In the genomic region with DNA sequence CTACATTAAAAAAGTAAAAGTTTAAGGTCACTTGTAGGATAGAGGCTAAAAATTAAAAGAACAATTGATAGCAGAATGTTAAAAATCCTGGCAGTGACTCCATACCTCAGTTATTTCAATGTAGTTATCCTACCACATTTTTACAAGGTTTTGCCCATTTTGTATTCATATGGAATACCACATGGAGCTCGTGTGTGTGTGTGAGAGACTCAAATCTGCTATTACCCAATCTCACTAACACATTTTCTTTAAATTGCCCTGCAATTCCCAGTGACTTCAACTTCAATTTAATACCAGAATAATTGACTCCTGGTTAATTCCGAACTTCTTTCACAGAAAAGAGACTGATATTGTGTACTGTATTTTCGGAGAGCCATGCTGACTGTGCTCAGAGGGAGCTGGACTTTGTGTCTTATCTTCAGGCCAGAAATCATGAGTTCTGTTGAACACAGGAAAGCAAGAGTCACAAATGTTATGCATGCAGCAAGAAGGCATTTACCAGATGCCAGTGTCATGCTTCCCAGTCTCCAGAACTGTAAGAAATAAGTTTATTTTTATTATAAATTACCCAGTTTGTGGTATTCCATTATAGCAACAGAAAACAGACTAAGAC, we compare ENCODE assay signal across 22 cellular contexts.
DNase-seq lines count a peak whose midpoint lies in the region; ATAC-seq and TF ChIP-seq lines count a peak whose summit lies in the region.
"Had no signal": no experiment of that assay in that cellular context is flagged by ENCODE, and none has a peak within 500 bp of the region (broad histone marks: within the 10 kb centered on the region; RNA-seq: fewer than 3 reads in every experiment).

No MANE protein-coding gene starts in this region.

- DNase-seq in SK-N-SH (no peak), SK-MEL-5 (ENCODE audit: low read depth, low spot score) (peak; percentile 3), fibroblast of mammary gland (ENCODE audit: low read depth) (peak; percentile 5), osteoblast (ENCODE audit: insufficient read length, low spot score, missing footprints) (no peak), NCI-H2107 (lab: John Stamatoyannopoulos, UW) (no peak)
- DNase-seq: BE2C; Calu3; CD4-positive, alpha-beta T cell; GOT3; HFFc6; MG63; NCI-H1092; NCI-H146; NCI-H2227 treated with DMSO at 0.1 percent for 48 hours; NCI-H524 treated with DMSO at 0.1 percent for 48 hours; SHP77 treated with DMSO at 0.1 percent for 48 hours had no signal

- H3K36me3 ChIP-seq in SK-N-SH (replicated peaks in 1 of 2; ENCODE audit: control insufficient read depth in 1 of 2, insufficient read depth in 2 of 2, low read length in 1 of 2) (no peaks in the 10 kb centered on the region), osteoblast (ENCODE audit: insufficient read depth, low read length) (no peaks in the 10 kb centered on the region), gastroesophageal sphincter (no peaks in the 10 kb centered on the region)
- H3K36me3 ChIP-seq: BE2C, MG63 had no signal

- 74% methylated on average over 3 of the region's 3 CpGs for WGBS in SK-N-SH (ENCODE audit: low lambda C conversion rate)
- 58 to 88% methylated on average over 3 of the region's 3 CpGs for WGBS in gastroesophageal sphincter (ENCODE audit: low coverage in 1 of 2), 2 donors

- peak overlapping the region; percentile 78 for H2AFZ ChIP-seq in SK-N-SH (ENCODE audit: low read depth)
- peak overlapping the region; percentile 42 for H2AFZ ChIP-seq in osteoblast (ENCODE audit: low read length)

- H3F3A ChIP-seq in SK-N-SH (replicated peaks; ENCODE audit: insufficient read depth) = no peaks in the 10 kb centered on the region

- H3K79me2 ChIP-seq in SK-N-SH (ENCODE audit: insufficient read depth) (no peaks in the 10 kb centered on the region), osteoblast (ENCODE audit: insufficient read depth, low read length) (no peaks in the 10 kb centered on the region)

- H4K20me1 ChIP-seq in SK-N-SH (ENCODE audit: insufficient read depth) = no peaks in the 10 kb centered on the region
- no peaks in the 10 kb centered on the region for H4K20me1 ChIP-seq in osteoblast (ENCODE audit: insufficient read depth, low read length)

- H3K27ac ChIP-seq in SK-N-SH (ENCODE audit: low read depth in 2 of 2, low read length in 1 of 2) (no peak overlapping the region), osteoblast (ENCODE audit: low read depth, low read length) (no peak overlapping the region), gastroesophageal sphincter (no peak overlapping the region)
- H3K27ac ChIP-seq: 22Rv1, KMS-11 had no signal

- H3K4me2 ChIP-seq in SK-N-SH = no peak overlapping the region
- H3K4me2 ChIP-seq in osteoblast (ENCODE audit: insufficient read depth, low read length) = no peak overlapping the region
- H3K4me2 ChIP-seq: KMS-11 had no signal

- no peak for TF ChIP-seq POLR2A in gastroesophageal sphincter (IDR thresholded peaks at IDR 0.05)

- in situ Hi-C loops in SK-MEL-5 (cut with HindIII; ENCODE audit: low pct_unique_long_range_greater_than_20kb, low sequenced_read_pairs) = no loop called here

- TF ChIP-seq EP300 in SK-N-SH (IDR thresholded peaks at IDR 0.05; ENCODE audit: borderline replicate concordance in 1 of 2, low read depth in 1 of 2, low read length in 1 of 2) (no peak), gastroesophageal sphincter (IDR thresholded peaks at IDR 0.05) (no peak)

- no peak for TF ChIP-seq CTCF in SK-N-SH (IDR thresholded peaks at IDR 0.05)
- TF ChIP-seq CTCF in fibroblast of mammary gland (conservative IDR thresholded peaks at IDR 0.05; ENCODE audit: control insufficient read depth, insufficient read depth, low read depth, low read length) = no peak
- TF ChIP-seq CTCF in osteoblast (IDR thresholded peaks at IDR 0.05; ENCODE audit: extremely low read depth, low read depth, low read length) = no peak
- TF ChIP-seq CTCF in gastroesophageal sphincter (IDR thresholded peaks at IDR 0.05) = no peak

- H3K9me3 ChIP-seq in SK-N-SH (no peaks in the 10 kb centered on the region), osteoblast (ENCODE audit: low read depth, low read length) (no peaks in the 10 kb centered on the region), gastroesophageal sphincter (no peaks in the 10 kb centered on the region)
- H3K9me3 ChIP-seq: BE2C, MG63 had no signal

- H3K27me3 ChIP-seq in SK-N-SH (ENCODE audit: insufficient read depth) (no peaks in the 10 kb centered on the region), osteoblast (ENCODE audit: insufficient read depth, low read length) (no peaks in the 10 kb centered on the region), gastroesophageal sphincter (no peaks in the 10 kb centered on the region)
- H3K27me3 ChIP-seq: MG63 had no signal

- ATAC-seq in SK-N-SH treated with all-trans-retinoic acid at 6 μM for 48 hours = no peak
- ATAC-seq in gastroesophageal sphincter = no peak
- no peak for ATAC-seq in GM21367 (IDR thresholded peaks at IDR 0.05; ENCODE audit: unreplicated experiment)
- ATAC-seq: HepG2 had no signal

- no peak overlapping the region for H3K9ac ChIP-seq in SK-N-SH
- H3K9ac ChIP-seq: KMS-11 had no signal

- POLR2A ChIA-PET in SK-N-SH (lab: Yijun Ruan, JAX) = no interaction called here

- no peak for TF ChIP-seq RAD21 in SK-N-SH (IDR thresholded peaks at IDR 0.05; ENCODE audit: low read length)

- CTCF ChIA-PET in SK-N-SH (lab: Yijun Ruan, JAX) = no interaction called here

- no peaks in the 10 kb centered on the region for H3K4me1 ChIP-seq in SK-N-SH (ENCODE audit: control insufficient read depth in 1 of 2, insufficient read depth in 2 of 2, low read depth in 1 of 2, low read length in 1 of 2)
- no peaks in the 10 kb centered on the region for H3K4me1 ChIP-seq in osteoblast (ENCODE audit: insufficient read depth, low read length)
- no peaks in the 10 kb centered on the region for H3K4me1 ChIP-seq in gastroesophageal sphincter
- H3K4me1 ChIP-seq: BE2C had no signal

- no peak overlapping the region for H3K4me3 ChIP-seq in SK-N-SH (ENCODE audit: low read depth in 2 of 2, low read length in 1 of 2)
- no peak overlapping the region for H3K4me3 ChIP-seq in fibroblast of mammary gland (ENCODE audit: control insufficient read depth, low read depth, low read length)
- no peak overlapping the region for H3K4me3 ChIP-seq in osteoblast (ENCODE audit: insufficient read depth, low read length)
- H3K4me3 ChIP-seq in gastroesophageal sphincter = no peak overlapping the region
- H3K4me3 ChIP-seq: MG63 had no signal

- H3K9me2 ChIP-seq in SK-N-SH = no peaks in the 10 kb centered on the region

TF ChIP-seq in SK-N-SH, 30 proteins besides CTCF, POLR2A, EP300 and RAD21 (continues in another document):
- TF ChIP-seq RCOR1 (IDR thresholded peaks at IDR 0.05; ENCODE audit: low read length) (no peak), JUND (IDR thresholded peaks at IDR 0.05) (no peak), EZH2phosphoT487 (IDR thresholded peaks at IDR 0.05; ENCODE audit: borderline replicate concordance, low read depth) (no peak), TEAD4 (IDR thresholded peaks at IDR 0.05; ENCODE audit: borderline replicate concordance, insufficient read depth) (no peak)

TF ChIP-seq in SK-N-SH treated with all-trans-retinoic acid at 6 μM for 48 hours, 23 proteins besides CTCF, POLR2A, EP300 and RAD21:
- TF ChIP-seq SNAI2 (CRISPR knock-in tag; IDR thresholded peaks at IDR 0.05) (no peak), ZFP30 (CRISPR knock-in tag; IDR thresholded peaks at IDR 0.05) (no peak), ARNTL (CRISPR knock-in tag; IDR thresholded peaks at IDR 0.05; ENCODE audit: borderline replicate concordance, low read depth) (no peak), GLIS3 (CRISPR knock-in tag; IDR thresholded peaks at IDR 0.05) (no peak), ZNF70 (CRISPR knock-in tag; IDR thresholded peaks at IDR 0.05) (no peak), PPARA (CRISPR knock-in tag; IDR thresholded peaks at IDR 0.05; ENCODE audit: borderline replicate concordance) (no peak), CSDC2 (CRISPR knock-in tag; IDR thresholded peaks at IDR 0.05) (no peak), ZC3H10 (CRISPR knock-in tag; IDR thresholded peaks at IDR 0.05) (no peak), RARB (CRISPR knock-in tag; IDR thresholded peaks at IDR 0.05) (no peak)
- TF ChIP-seq, protein P1, sequence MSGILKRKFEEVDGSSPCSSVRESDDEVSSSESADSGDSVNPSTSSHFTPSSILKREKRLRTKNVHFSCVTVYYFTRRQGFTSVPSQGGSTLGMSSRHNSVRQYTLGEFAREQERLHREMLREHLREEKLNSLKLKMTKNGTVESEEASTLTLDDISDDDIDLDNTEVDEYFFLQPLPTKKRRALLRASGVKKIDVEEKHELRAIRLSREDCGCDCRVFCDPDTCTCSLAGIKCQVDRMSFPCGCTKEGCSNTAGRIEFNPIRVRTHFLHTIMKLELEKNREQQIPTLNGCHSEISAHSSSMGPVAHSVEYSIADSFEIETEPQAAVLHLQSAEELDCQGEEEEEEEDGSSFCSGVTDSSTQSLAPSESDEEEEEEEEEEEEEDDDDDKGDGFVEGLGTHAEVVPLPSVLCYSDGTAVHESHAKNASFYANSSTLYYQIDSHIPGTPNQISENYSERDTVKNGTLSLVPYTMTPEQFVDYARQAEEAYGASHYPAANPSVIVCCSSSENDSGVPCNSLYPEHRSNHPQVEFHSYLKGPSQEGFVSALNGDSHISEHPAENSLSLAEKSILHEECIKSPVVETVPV (CRISPR knock-in tag; IDR thresholded peaks at IDR 0.05) = no peak
- TF ChIP-seq, protein P2, sequence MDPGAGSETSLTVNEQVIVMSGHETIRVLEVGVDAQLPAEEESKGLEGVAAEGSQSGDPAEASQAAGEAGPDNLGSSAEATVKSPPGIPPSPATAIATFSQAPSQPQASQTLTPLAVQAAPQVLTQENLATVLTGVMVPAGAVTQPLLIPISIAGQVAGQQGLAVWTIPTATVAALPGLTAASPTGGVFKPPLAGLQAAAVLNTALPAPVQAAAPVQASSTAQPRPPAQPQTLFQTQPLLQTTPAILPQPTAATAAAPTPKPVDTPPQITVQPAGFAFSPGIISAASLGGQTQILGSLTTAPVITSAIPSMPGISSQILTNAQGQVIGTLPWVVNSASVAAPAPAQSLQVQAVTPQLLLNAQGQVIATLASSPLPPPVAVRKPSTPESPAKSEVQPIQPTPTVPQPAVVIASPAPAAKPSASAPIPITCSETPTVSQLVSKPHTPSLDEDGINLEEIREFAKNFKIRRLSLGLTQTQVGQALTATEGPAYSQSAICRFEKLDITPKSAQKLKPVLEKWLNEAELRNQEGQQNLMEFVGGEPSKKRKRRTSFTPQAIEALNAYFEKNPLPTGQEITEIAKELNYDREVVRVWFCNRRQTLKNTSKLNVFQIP (CRISPR knock-in tag; IDR thresholded peaks at IDR 0.05; ENCODE audit: borderline replicate concordance, low read depth) = no peak

Comparison
In these comparisons a context has a peak if more than half of its experiments do, and no peak if none do; other contexts are left out.
1. DNase-seq: peak in SK-MEL-5 (single experiment) and fibroblast of mammary gland (single experiment); none in SK-N-SH (single experiment), osteoblast (single experiment) and NCI-H2107 (single experiment).